3 cellular contexts compared by ENCODE assay signal in the genomic region with DNA sequence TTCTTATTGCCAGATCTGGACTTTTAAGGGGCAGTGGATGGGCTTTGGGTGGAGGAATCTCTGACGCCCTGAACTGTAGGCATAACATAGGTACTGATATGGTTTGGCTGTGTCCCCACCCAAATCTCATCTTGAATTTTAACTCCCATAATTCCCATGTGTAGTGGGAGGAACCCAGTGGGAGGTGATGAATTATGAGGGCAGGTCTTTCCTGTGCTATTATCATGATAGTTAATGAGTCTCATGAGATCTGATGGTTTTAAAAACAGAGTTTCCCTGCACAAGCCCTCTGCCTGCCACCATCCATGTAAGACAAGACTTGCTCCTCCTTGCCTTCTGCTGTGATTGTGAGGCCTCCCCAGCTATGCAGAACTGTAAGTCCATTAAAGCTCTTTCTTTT.
"Had no signal": no experiment of that assay in that cellular context is flagged by ENCODE, and none has a peak within 500 bp of the region (broad histone marks: within the 10 kb centered on the region; RNA-seq: fewer than 3 reads in every experiment).

No MANE protein-coding gene starts in this region.

- ATAC-seq: GM12878 had no signal

- DNase-seq: GDM1, GF-D8 had no signal

- H3K4me3 ChIP-seq: GM12878 had no signal
